8 cellular contexts compared by ENCODE assay signal in genomic region chr1:94792876-94793605, GRCh38. TPM values are rescaled to one million over a fixed set of nuclear protein-coding genes. Genes with fewer than 3 reads are reported as not detected.
DNase-seq lines count a peak whose midpoint lies in the region; ATAC-seq and TF ChIP-seq lines count a peak whose summit lies in the region.

No MANE protein-coding gene starts in this region.

- H3K4ac ChIP-seq in H9 (ENCODE audit: low read depth, low read length): no peak overlapping the region

- ATAC-seq in GM18508 (IDR thresholded peaks at IDR 0.05; ENCODE audit: insufficient read depth, unreplicated experiment) (peak; percentile 3), HG02973 (IDR thresholded peaks at IDR 0.05; ENCODE audit: unreplicated experiment) (peak; percentile 11)

- H4K91ac ChIP-seq in H9 (ENCODE audit: insufficient read length, low read depth, low read length): no peak overlapping the region

- H2BK20ac ChIP-seq in H9 (ENCODE audit: low read depth, low read length, poor library complexity, severe bottlenecking): no peak overlapping the region

- H3K27me3 Mint-ChIP-seq in H9 (ENCODE audit: low read depth): no peaks in the 10 kb centered on the region

- H3K14ac ChIP-seq in H9 (ENCODE audit: insufficient read depth, low read length): no peak overlapping the region

- no peaks in the 10 kb centered on the region for H3K36me3 ChIP-seq in muscle layer of colon (ENCODE audit: insufficient read depth, low read length)

- no peaks in the 10 kb centered on the region for H3K23me2 ChIP-seq in H9 (ENCODE audit: insufficient read length, low read depth, low read length, poor library complexity, severe bottlenecking)

- no peak overlapping the region for H3K27ac Mint-ChIP-seq in H9

- peaks cover 0 to 10% of the 10 kb centered on the region in 2 experiments; a peak in 2 of 4 replicates for H3K4me1 Mint-ChIP-seq in H9

- no peak overlapping the region for H2BK120ac ChIP-seq in H9 (ENCODE audit: low read depth, low read length, poor library complexity, severe bottlenecking)

- no peak overlapping the region for H2BK12ac ChIP-seq in H9 (ENCODE audit: insufficient read length, low read depth, low read length)

- no peak overlapping the region for H4K5ac ChIP-seq in H9 (ENCODE audit: insufficient read length, low read depth, low read length)

- no peak overlapping the region for H3K18ac ChIP-seq in H9 (ENCODE audit: insufficient read length, low read depth, low read length)

- no peak overlapping the region for H2AK5ac ChIP-seq in H9 (ENCODE audit: insufficient read length, low read length)

- no peak overlapping the region for H3K23ac ChIP-seq in H9 (ENCODE audit: insufficient read length, low read depth, low read length)

- peak overlapping the region; percentile 10 for H3K27ac ChIP-seq in muscle layer of colon (ENCODE audit: low read depth, low read length)
- no peak overlapping the region for H3K27ac ChIP-seq in H9 (ENCODE audit: insufficient read length, low read depth, low read length)
- no peak overlapping the region for H3K27ac ChIP-seq in caudate nucleus (ENCODE audit: low read depth, low read length)

- no peaks in the 10 kb centered on the region for H4K20me1 ChIP-seq in H9 (ENCODE audit: control insufficient read depth, insufficient read depth, insufficient read length)

- no peak overlapping the region for H2AFZ ChIP-seq in H9 (ENCODE audit: low read length)

- no peak overlapping the region for H2BK5ac ChIP-seq in H9 (ENCODE audit: insufficient read length, low read length)

- no peak overlapping the region for H3K56ac ChIP-seq in H9 (ENCODE audit: insufficient read length, low read depth, low read length)

- H3K9me3 Mint-ChIP-seq in H9: no peaks in the 10 kb centered on the region

- H3K9me3 ChIP-seq in muscle layer of colon (ENCODE audit: low read length) (no peaks in the 10 kb centered on the region), H9 (ENCODE audit: control insufficient read depth, low read depth, low read length) (no peaks in the 10 kb centered on the region)

- no peak overlapping the region for H4K8ac ChIP-seq in H9 (replicated peaks; ENCODE audit: insufficient read length, low read depth, low read length)

- no peaks in the 10 kb centered on the region for H3K79me2 ChIP-seq in H9 (ENCODE audit: insufficient read depth, low read length)

- DNase-seq in astrocyte of the hippocampus (ENCODE audit: low read depth, low spot score) (peak; percentile 62), T-helper 9 cell (no peak), H9 (no peak), AML-193 (lab: John Stamatoyannopoulos, UW) (no peak), caudate nucleus (lab: John Stamatoyannopoulos, UW) (no peak)

- no peak overlapping the region for H3K4me3 ChIP-seq in muscle layer of colon (ENCODE audit: low read depth in 1 of 2, low read length in 2 of 2)

- no peak overlapping the region for H3K4me2 ChIP-seq in H9 (ENCODE audit: insufficient read depth, insufficient read length, low read length)

- no peak overlapping the region for H2BK15ac ChIP-seq in H9 (ENCODE audit: low read depth, low read length)

- H3K79me1 ChIP-seq in H9 (ENCODE audit: insufficient read depth, low read depth, low read length, poor library complexity, severe bottlenecking): no peaks in the 10 kb centered on the region

- H3K36me3 Mint-ChIP-seq in H9 (ENCODE audit: insufficient read depth in 1 of 3, low read depth in 3 of 3): peaks cover 0 to 2% (median 0%) of the 10 kb centered on the region in 3 experiments; a peak in 1 of 7 replicates

- no peak overlapping the region for H3T11ph ChIP-seq in H9 (ENCODE audit: low read length)

- WGBS in H9 (ENCODE audit: extremely low coverage, insufficient read length, low lambda C conversion rate): no CpG with 5 or more reads among the region's 5 CpGs

- TF ChIP-seq CTCF in H9 (conservative IDR thresholded peaks at IDR 0.05): no peak

- H3K4me3 Mint-ChIP-seq in H9: no peak overlapping the region

- H3K9ac ChIP-seq in muscle layer of colon (ENCODE audit: low read length): no peak overlapping the region
- no peak overlapping the region for H3K9ac ChIP-seq in H9 (ENCODE audit: extremely low read depth, insufficient read length, low read length)

- H3K4me1 ChIP-seq in muscle layer of colon (ENCODE audit: insufficient read depth, low read length) (peaks cover 19% of the 10 kb centered on the region), H9 (ENCODE audit: insufficient read depth, low read length) (no peaks in the 10 kb centered on the region)

- H3K27me3 ChIP-seq in muscle layer of colon (ENCODE audit: control insufficient read depth in 1 of 2, insufficient read depth in 2 of 2, low read length in 2 of 2) (no peaks in the 10 kb centered on the region), H9 (ENCODE audit: insufficient read depth, low read length) (no peaks in the 10 kb centered on the region)

RNA-seq across cellular contexts. Expression of gene SLC44A3, which starts 27.1 kb away (rescaled TPM):
- 4.8 and 5.5 TPM in 2 replicates for total RNA-seq in H9 (2021)
